ENCODE assay signal across 8 cellular contexts in genomic region chr16:75110637-75111513, GRCh38. TPM values are rescaled to one million over a fixed set of nuclear protein-coding genes. Genes with fewer than 3 reads are reported as not detected.
DNase-seq lines count a peak whose midpoint lies in the region; ATAC-seq and TF ChIP-seq lines count a peak whose summit lies in the region.

No MANE protein-coding gene starts in this region.

- H3K36me3 Mint-ChIP-seq in activated CD4-positive, alpha-beta memory T cell treated with anti-CD3 and anti-CD28 coated beads, Interleukin-2, amount 10 ng/mL, durations not matched to agents 7 days and 5 days (ENCODE audit: low read depth), result peaks cover 13% of the 10 kb centered on the region

- peaks cover 1% of the 10 kb centered on the region for H3K36me3 ChIP-seq in ectodermal cell (ENCODE audit: control insufficient read depth, insufficient read depth, low read length)

- CTCF ChIA-PET in activated CD4-positive, alpha-beta memory T cell treated with anti-CD3 and anti-CD28 coated beads, Interleukin-2, amount 10 ng/mL, durations not matched to agents 7 days and 5 days (lab: Charles Lee), result interaction anchor here (0.6 to 6.1 kb wide), 46 partner anchors 10 to 410 kb away, joined by 3 to 186 read pairs (median 5); partner anchors contain the start of genes FA2H, WDR59 and ZNRF1

- peak overlapping the region; percentile 83 for H3K27ac ChIP-seq in C4-2B
- peak overlapping the region; percentile 20 for H3K27ac ChIP-seq in ectodermal cell (ENCODE audit: insufficient read depth, low read depth, low read length, poor library complexity, severe bottlenecking)

- 27 to 28% methylated on average over 28 of the region's 28 CpGs for WGBS in ectodermal cell, 2 experiments

- DNase-seq in NCI-H748 treated with DMSO at 0.1 percent for 48 hours (lab: John Stamatoyannopoulos, UW) (peak; percentile 34), medulla oblongata (ENCODE audit: extremely low spot score) (peak; percentile 98)
- DNase-seq in activated CD4-positive, alpha-beta memory T cell treated with anti-CD3 and anti-CD28 coated beads, Interleukin-2, amount 10 ng/mL, durations not matched to agents 7 days and 5 days, result peak; percentile 88
- DNase-seq in stimulated activated CD4-positive, alpha-beta T cell treated with anti-CD3 and anti-CD28 coated beads, TNF-alpha, amount 100 ng/mL, for 48 hours (ENCODE audit: low read depth in 3 of 3), result peak; percentile 70 to 74 (median 72)

- H3K27me3 ChIP-seq in ectodermal cell (ENCODE audit: control insufficient read depth, insufficient read depth, low read length, poor library complexity, severe bottlenecking), result no peaks in the 10 kb centered on the region

- no peak overlapping the region for H3K4me3 ChIP-seq in ectodermal cell (ENCODE audit: insufficient read depth, low read depth, low read length)

- H3K9me3 ChIP-seq in ectodermal cell (ENCODE audit: control insufficient read depth, low read length), result no peaks in the 10 kb centered on the region

- peak overlapping the region; percentile 57 for H3K4me3 Mint-ChIP-seq in activated CD4-positive, alpha-beta memory T cell treated with anti-CD3 and anti-CD28 coated beads, Interleukin-2, amount 10 ng/mL, durations not matched to agents 7 days and 5 days

- H3K27ac Mint-ChIP-seq in activated CD4-positive, alpha-beta memory T cell treated with anti-CD3 and anti-CD28 coated beads, Interleukin-2, amount 10 ng/mL, durations not matched to agents 7 days and 5 days, result peak overlapping the region; percentile 88

- TF ChIP-seq CTCF in C4-2B (conservative IDR thresholded peaks at IDR 0.05), result peak; percentile 87

- H3K4me1 ChIP-seq in ectodermal cell (ENCODE audit: control insufficient read depth, insufficient read depth, low read length), result peaks cover 34% of the 10 kb centered on the region

- ATAC-seq in GM19395 (IDR thresholded peaks at IDR 0.05; ENCODE audit: unreplicated experiment) (peak; percentile 82), HG03521 (IDR thresholded peaks at IDR 0.05; ENCODE audit: unreplicated experiment) (peak; percentile 72)

- H3K27me3 Mint-ChIP-seq in activated CD4-positive, alpha-beta memory T cell treated with anti-CD3 and anti-CD28 coated beads, Interleukin-2, amount 10 ng/mL, durations not matched to agents 7 days and 5 days, result no peaks in the 10 kb centered on the region

- H3K9me3 Mint-ChIP-seq in activated CD4-positive, alpha-beta memory T cell treated with anti-CD3 and anti-CD28 coated beads, Interleukin-2, amount 10 ng/mL, durations not matched to agents 7 days and 5 days, result no peaks in the 10 kb centered on the region

- POLR2A ChIA-PET in activated CD4-positive, alpha-beta memory T cell treated with anti-CD3 and anti-CD28 coated beads, Interleukin-2, amount 10 ng/mL, durations not matched to agents 7 days and 5 days (lab: Charles Lee), result interaction anchor here (0.8 to 5.4 kb wide), 15 partner anchors 12 to 537 kb away, joined by 3 to 71 read pairs (median 4); partner anchors contain the start of genes KARS1, TERF2IP, WDR59 and ZNRF1

- peaks cover 61% of the 10 kb centered on the region for H3K4me1 Mint-ChIP-seq in activated CD4-positive, alpha-beta memory T cell treated with anti-CD3 and anti-CD28 coated beads, Interleukin-2, amount 10 ng/mL, durations not matched to agents 7 days and 5 days

RNA-seq across cellular contexts. Expression of gene LDHD, which starts 5.7 kb away (rescaled TPM):
- under 1 TPM; 0.18 to 0.28 TPM for total RNA-seq in activated CD4-positive, alpha-beta memory T cell treated with anti-CD3 and anti-CD28 coated beads, Interleukin-2, amount 10 ng/mL, durations not matched to agents 7 days and 5 days
- 0.59 TPM for polyA plus RNA-seq in ectodermal cell (2013, experiment 1 of 4)
- 0.68 TPM for polyA plus RNA-seq in ectodermal cell (2013, experiment 2 of 4)
- 1.3 TPM for polyA plus RNA-seq in ectodermal cell (2013, experiment 3 of 4)
- polyA plus RNA-seq in ectodermal cell (2013, experiment 4 of 4), result 1.1 TPM

RNA-seq across cellular contexts. Expression of gene ZFP1, which starts 37.4 kb away (rescaled TPM):
- 10 to 100 TPM; 10.8 to 13.3 TPM for total RNA-seq in activated CD4-positive, alpha-beta memory T cell treated with anti-CD3 and anti-CD28 coated beads, Interleukin-2, amount 10 ng/mL, durations not matched to agents 7 days and 5 days
- 21.1 TPM for polyA plus RNA-seq in ectodermal cell (2013, experiment 1 of 4)
- 16.6 TPM for polyA plus RNA-seq in ectodermal cell (2013, experiment 2 of 4)
- polyA plus RNA-seq in ectodermal cell (2013, experiment 3 of 4), result 23.1 TPM
- polyA plus RNA-seq in ectodermal cell (2013, experiment 4 of 4), result 22.1 TPM

Comparison
In these comparisons a context has a peak if more than half of its experiments do, and no peak if none do; other contexts are left out.
1. DNase-seq: peak in every context shown above with its lines; median percentile 98 in medulla oblongata; 88 in activated CD4-positive, alpha-beta memory T cell treated with anti-CD3 and anti-CD28 coated beads, Interleukin-2, amount 10 ng/mL, durations not matched to agents 7 days and 5 days; 72 in stimulated activated CD4-positive, alpha-beta T cell treated with anti-CD3 and anti-CD28 coated beads, TNF-alpha, amount 100 ng/mL, for 48 hours; 34 in NCI-H748 treated with DMSO at 0.1 percent for 48 hours.